In genomic region chr18:30491815-30492551, GRCh38 we compare ENCODE assay signal across 18 cellular contexts.
DNase-seq lines count a peak whose midpoint lies in the region; ATAC-seq, FAIRE-seq and TF ChIP-seq lines count a peak whose summit lies in the region.
"Had no signal": no experiment of that assay in that cellular context is flagged by ENCODE, and none has a peak within 500 bp of the region (broad histone marks: within the 10 kb centered on the region; RNA-seq: fewer than 3 reads in every experiment).

No MANE protein-coding gene starts in this region.

- TF ChIP-seq POLR2A in GM12878 (IDR thresholded peaks at IDR 0.05; ENCODE audit: low read depth, low read length) = no peak
- no peak for TF ChIP-seq POLR2A in stomach (IDR thresholded peaks at IDR 0.05)

- H3K36me3 Mint-ChIP-seq in activated CD4-positive, alpha-beta T cell treated with anti-CD3 and anti-CD28 coated beads for 36 hours (ENCODE audit: low read depth) = no peaks in the 10 kb centered on the region
- H3K36me3 Mint-ChIP-seq in activated CD4-positive, alpha-beta T cell treated with anti-CD3 and anti-CD28 coated beads, Interleukin-2, amount 10 ng/mL, durations not matched to agents 24 days and 14 days (ENCODE audit: low read depth) = no peaks in the 10 kb centered on the region
- no peaks in the 10 kb centered on the region for H3K36me3 Mint-ChIP-seq in activated T-helper 2 cell treated with anti-CD3 and anti-CD28 coated beads, Interferon-gamma antibody, Interleukin-2, Interleukin-4, amounts not matched to agents 10 μg/mL and 5 μg/mL and 100 μg/mL, durations not matched to agents 14 hours and 24 hours and 36 hours (ENCODE audit: low read depth)

- TF ChIP-seq CTCF in HEK293 (tag by site-specific recombination; IDR thresholded peaks at IDR 0.05) = no peak
- TF ChIP-seq CTCF in GM12878 (IDR thresholded peaks at IDR 0.05 in 2 of 3, conservative IDR thresholded peaks at IDR 0.05 in 1 of 3; ENCODE audit: control insufficient read depth in 2 of 3, extremely low read depth in 1 of 3, insufficient read depth in 1 of 3, low read depth in 3 of 3, low read length in 3 of 3) = no peak
- no peak for TF ChIP-seq CTCF in stomach (IDR thresholded peaks at IDR 0.05)

- TF ChIP-seq RAD21 in GM12878 (IDR thresholded peaks at IDR 0.05; ENCODE audit: insufficient read depth, low read depth, low read length) = no peak

- H3K79me2 ChIP-seq in GM12878 (ENCODE audit: control insufficient read depth, insufficient read depth, low read length) = no peaks in the 10 kb centered on the region

- H3K27me3 ChIP-seq in GM12878 (replicated peaks in 1 of 2; ENCODE audit: control insufficient read depth in 2 of 2, insufficient read depth in 2 of 2, low read length in 1 of 2) (no peaks in the 10 kb centered on the region), stomach (no peaks in the 10 kb centered on the region)
- H3K27me3 ChIP-seq: Peyer's patch had no signal

- no peaks in the 10 kb centered on the region for H4K20me1 ChIP-seq in GM12878 (ENCODE audit: control insufficient read depth, insufficient read depth)

- CTCF ChIA-PET in activated CD4-positive, alpha-beta T cell treated with anti-CD3 and anti-CD28 coated beads for 36 hours (lab: Charles Lee) = no interaction called here
- CTCF ChIA-PET in HEK293 (lab: Yijun Ruan, JAX) (no interaction called here), GM12878 (lab: Yijun Ruan, JAX) (no interaction called here)

- H3K4me3 Mint-ChIP-seq in activated CD4-positive, alpha-beta T cell treated with anti-CD3 and anti-CD28 coated beads for 36 hours = no peak overlapping the region
- H3K4me3 Mint-ChIP-seq in activated CD4-positive, alpha-beta T cell treated with anti-CD3 and anti-CD28 coated beads, Interleukin-2, amount 10 ng/mL, durations not matched to agents 24 days and 14 days = no peak overlapping the region
- H3K4me3 Mint-ChIP-seq in activated T-helper 2 cell treated with anti-CD3 and anti-CD28 coated beads, Interferon-gamma antibody, Interleukin-2, Interleukin-4, amounts not matched to agents 10 μg/mL and 5 μg/mL and 100 μg/mL, durations not matched to agents 14 hours and 24 hours and 36 hours (ENCODE audit: low read depth) = no peak overlapping the region
- H3K4me3 Mint-ChIP-seq: CD4-positive, alpha-beta T cell had no signal

- H3K4me1 ChIP-seq in HEK293 (ENCODE audit: control insufficient read depth, insufficient read depth, low read length) (no peaks in the 10 kb centered on the region), GM12878 (ENCODE audit: control insufficient read depth, insufficient read depth, low read length) (no peaks in the 10 kb centered on the region), stomach (no peaks in the 10 kb centered on the region)
- H3K4me1 ChIP-seq: Caco-2, Peyer's patch had no signal

- H3K9me3 Mint-ChIP-seq in activated CD4-positive, alpha-beta T cell treated with anti-CD3 and anti-CD28 coated beads for 36 hours (ENCODE audit: low read depth) = peaks cover 5% of the 10 kb centered on the region
- H3K9me3 Mint-ChIP-seq in activated CD4-positive, alpha-beta T cell treated with anti-CD3 and anti-CD28 coated beads, Interleukin-2, amount 10 ng/mL, durations not matched to agents 24 days and 14 days = peaks cover 4% of the 10 kb centered on the region
- peaks cover 15% of the 10 kb centered on the region for H3K9me3 Mint-ChIP-seq in activated T-helper 2 cell treated with anti-CD3 and anti-CD28 coated beads, Interferon-gamma antibody, Interleukin-2, Interleukin-4, amounts not matched to agents 10 μg/mL and 5 μg/mL and 100 μg/mL, durations not matched to agents 14 hours and 24 hours and 36 hours

- H3K4me3 ChIP-seq in HEK293 (ENCODE audit: low read depth, low read length) = no peak overlapping the region
- no peak overlapping the region for H3K4me3 ChIP-seq in GM12878
- no peak overlapping the region for H3K4me3 ChIP-seq in stomach
- H3K4me3 ChIP-seq: Peyer's patch had no signal

- no peak overlapping the region for H2AFZ ChIP-seq in GM12878 (ENCODE audit: control insufficient read depth, low read depth, low read length)

- no peaks in the 10 kb centered on the region for H3K4me1 Mint-ChIP-seq in activated CD4-positive, alpha-beta T cell treated with anti-CD3 and anti-CD28 coated beads for 36 hours
- H3K4me1 Mint-ChIP-seq in activated CD4-positive, alpha-beta T cell treated with anti-CD3 and anti-CD28 coated beads, Interleukin-2, amount 10 ng/mL, durations not matched to agents 24 days and 14 days = no peaks in the 10 kb centered on the region
- no peaks in the 10 kb centered on the region for H3K4me1 Mint-ChIP-seq in activated T-helper 2 cell treated with anti-CD3 and anti-CD28 coated beads, Interferon-gamma antibody, Interleukin-2, Interleukin-4, amounts not matched to agents 10 μg/mL and 5 μg/mL and 100 μg/mL, durations not matched to agents 14 hours and 24 hours and 36 hours (ENCODE audit: low read depth)

- H3K9me3 ChIP-seq in HEK293 (ENCODE audit: control insufficient read depth, insufficient read depth, low read depth, low read length) (no peaks in the 10 kb centered on the region), GM12878 (replicated peaks; ENCODE audit: control insufficient read depth, insufficient read depth, low read length) (no peaks in the 10 kb centered on the region), stomach (no peaks in the 10 kb centered on the region)
- H3K9me3 ChIP-seq: Caco-2, Peyer's patch had no signal

- POLR2A ChIA-PET in activated CD4-positive, alpha-beta T cell treated with anti-CD3 and anti-CD28 coated beads for 36 hours (lab: Charles Lee) = no interaction called here
- POLR2A ChIA-PET in HEK293 (lab: Yijun Ruan, JAX) (no interaction called here), GM12878 (lab: Charles Lee) (no interaction called here)

- no peak for TF ChIP-seq EP300 in GM12878 (IDR thresholded peaks at IDR 0.05; ENCODE audit: borderline replicate concordance in 1 of 2, control insufficient read depth in 1 of 2, low read depth in 2 of 2, low read length in 2 of 2)
- TF ChIP-seq EP300 in stomach (IDR thresholded peaks at IDR 0.05) = no peak

- in situ Hi-C loops in GM12878 (cut with MboI) = no loop called here

- SMC1A ChIA-PET in GM12878 (lab: Charles Lee; ENCODE audit: uncharacterized antibody, unreplicated experiment) = no interaction called here

- BruUV-seq in GM12878 (replicated peaks; lab: Mats Ljungman, UMichigan) = no TSS peak

- H3K27me3 Mint-ChIP-seq in activated CD4-positive, alpha-beta T cell treated with anti-CD3 and anti-CD28 coated beads for 36 hours = no peaks in the 10 kb centered on the region
- no peaks in the 10 kb centered on the region for H3K27me3 Mint-ChIP-seq in activated CD4-positive, alpha-beta T cell treated with anti-CD3 and anti-CD28 coated beads, Interleukin-2, amount 10 ng/mL, durations not matched to agents 24 days and 14 days
- H3K27me3 Mint-ChIP-seq in activated T-helper 2 cell treated with anti-CD3 and anti-CD28 coated beads, Interferon-gamma antibody, Interleukin-2, Interleukin-4, amounts not matched to agents 10 μg/mL and 5 μg/mL and 100 μg/mL, durations not matched to agents 14 hours and 24 hours and 36 hours (ENCODE audit: low read depth) = no peaks in the 10 kb centered on the region
- H3K27me3 Mint-ChIP-seq: CD4-positive, alpha-beta T cell had no signal

- RAD21 ChIA-PET in GM12878 (lab: Charles Lee; ENCODE audit: unreplicated experiment) = no interaction called here

- H3K36me3 ChIP-seq in HEK293 (ENCODE audit: control insufficient read depth in 2 of 2, insufficient read depth in 1 of 2, low read length in 2 of 2) = no peaks in the 10 kb centered on the region
- H3K36me3 ChIP-seq in GM12878 (ENCODE audit: control insufficient read depth in 2 of 2, insufficient read depth in 2 of 2, low read length in 1 of 2) = no peaks in the 10 kb centered on the region
- no peaks in the 10 kb centered on the region for H3K36me3 ChIP-seq in stomach
- H3K36me3 ChIP-seq: Peyer's patch had no signal

- no peak overlapping the region for H3K4me2 ChIP-seq in GM12878 (ENCODE audit: control insufficient read depth, insufficient read depth)

- ATAC-seq in activated CD4-positive, alpha-beta T cell treated with anti-CD3 and anti-CD28 coated beads for 36 hours = peak; percentile 33
- 0 out of 3 replicates have a peak, but pooled peaks have one; percentile 14 for ATAC-seq in GM12878
- ATAC-seq in HG03469 (IDR thresholded peaks at IDR 0.05; ENCODE audit: unreplicated experiment) = no peak

- intact Hi-C loops in activated CD4-positive, alpha-beta T cell treated with anti-CD3 and anti-CD28 coated beads for 36 hours (cut with DNase I, micrococcal nuclease) = no loop called here
- intact Hi-C loops in activated CD4-positive, alpha-beta T cell treated with anti-CD3 and anti-CD28 coated beads, Interleukin-2, amount 10 ng/mL, durations not matched to agents 24 days and 14 days (cut with micrococcal nuclease) = no loop called here
- intact Hi-C loops in GM12878 (cut with micrococcal nuclease; ENCODE audit: unreplicated experiment) (no loop called here), stomach (cut with DNase I; ENCODE audit: low total_unique reads) (no loop called here)
- intact Hi-C loops in activated T-helper 2 cell treated with anti-CD3 and anti-CD28 coated beads, Interferon-gamma antibody, Interleukin-2, Interleukin-4, amounts not matched to agents 10 μg/mL and 5 μg/mL and 100 μg/mL, durations not matched to agents 14 hours and 24 hours and 36 hours (cut with micrococcal nuclease) = loop anchor here (5.0 kb wide), 1 partner anchor 900 kb away; no protein-coding TSS in a partner anchor

- no peak for DNase-seq in activated CD4-positive, alpha-beta T cell treated with anti-CD3 and anti-CD28 coated beads for 36 hours
- no peak for DNase-seq in activated CD4-positive, alpha-beta T cell treated with anti-CD3 and anti-CD28 coated beads, Interleukin-2, amount 10 ng/mL, durations not matched to agents 24 days and 14 days
- DNase-seq in NOMO-1 treated with DMSO at 0.1 percent for 48 hours (lab: John Stamatoyannopoulos, UW; ENCODE audit: unreplicated experiment) = peak; percentile 55
- DNase-seq in GM12878 (ENCODE audit: low read depth, low spot score) = no peak
- DNase-seq in activated T-helper 2 cell treated with anti-CD3 and anti-CD28 coated beads, Interferon-gamma antibody, Interleukin-2, Interleukin-4, amounts not matched to agents 10 μg/mL and 5 μg/mL and 100 μg/mL, durations not matched to agents 14 hours and 24 hours and 36 hours (ENCODE audit: low spot score) = no peak
- no peak for DNase-seq in stomach
- DNase-seq: Caco-2; CD4-positive, alpha-beta T cell; H7; Kasumi-1; MM.1S; NCI-H1417 treated with DMSO at 0.1 percent for 48 hours; NCI-H187 treated with DMSO at 0.1 percent for 48 hours; NCI-H526; Peyer's patch; Right ventricle myocardium superior had no signal

- no peak overlapping the region for H3K9ac ChIP-seq in GM12878 (ENCODE audit: control insufficient read depth, insufficient read depth, low read length)

- 18% methylated on average over 2 of the region's 3 CpGs for WGBS in GM12878 (ENCODE audit: insufficient coverage, insufficient replicate concordance, low lambda C conversion rate, missing lambda C conversion rate)
- WGBS in stomach, 5 donors = 73 to 87% (median 83%) methylated on average over 3 of the region's 3 CpGs

- H3K27ac ChIP-seq in HEK293 (ENCODE audit: extremely low read depth, low read depth, low read length) (no peak overlapping the region), GM12878 (ENCODE audit: control insufficient read depth, insufficient read depth) (no peak overlapping the region), stomach (no peak overlapping the region)
- H3K27ac ChIP-seq: Peyer's patch had no signal

- no peak for FAIRE-seq in GM12878 (lab: Jason Lieb, UNC)

- H3K27ac Mint-ChIP-seq in activated CD4-positive, alpha-beta T cell treated with anti-CD3 and anti-CD28 coated beads for 36 hours = no peak overlapping the region
- no peak overlapping the region for H3K27ac Mint-ChIP-seq in activated CD4-positive, alpha-beta T cell treated with anti-CD3 and anti-CD28 coated beads, Interleukin-2, amount 10 ng/mL, durations not matched to agents 24 days and 14 days
- no peak overlapping the region for H3K27ac Mint-ChIP-seq in activated T-helper 2 cell treated with anti-CD3 and anti-CD28 coated beads, Interferon-gamma antibody, Interleukin-2, Interleukin-4, amounts not matched to agents 10 μg/mL and 5 μg/mL and 100 μg/mL, durations not matched to agents 14 hours and 24 hours and 36 hours
- H3K27ac Mint-ChIP-seq: CD4-positive, alpha-beta T cell had no signal
